In the genomic region with DNA sequence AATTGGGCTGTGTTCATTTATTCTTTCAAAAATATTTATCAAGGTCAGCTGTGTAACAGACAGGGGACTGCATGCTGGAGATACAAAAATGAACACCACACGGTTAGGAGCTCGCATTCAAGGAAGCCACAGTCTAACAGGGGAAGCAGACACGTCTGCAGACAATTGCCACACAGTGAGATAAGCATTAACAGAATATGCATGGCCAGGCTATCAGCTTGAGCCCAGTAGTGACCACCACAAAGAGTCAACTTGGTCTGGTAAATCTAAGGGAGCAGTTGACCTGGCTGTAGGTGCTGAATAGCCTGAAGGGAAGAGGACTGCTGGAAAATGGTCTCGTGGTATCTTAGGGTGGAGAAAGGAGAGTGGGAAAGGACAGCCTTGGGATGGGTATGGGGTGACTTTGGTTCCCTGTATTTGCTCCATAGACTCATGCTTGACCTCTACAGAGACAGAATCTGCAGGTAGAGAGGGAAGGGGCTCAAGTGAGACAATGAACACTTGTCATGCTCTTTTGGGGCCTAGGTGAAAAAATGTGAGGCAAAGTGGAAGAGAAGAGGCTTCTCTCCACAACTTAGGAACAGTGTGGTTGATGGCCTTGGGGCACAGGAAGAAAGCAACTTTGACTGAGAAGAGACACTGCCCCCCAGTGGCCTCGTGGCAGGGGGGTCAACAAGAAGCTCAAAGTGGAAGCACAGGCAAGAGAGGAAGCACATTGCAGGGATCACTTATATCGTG, we compare ENCODE assay signal across 8 cellular contexts. TPM values are rescaled to one million over a fixed set of nuclear protein-coding genes. Genes with fewer than 3 reads are reported as not detected.
A peak's percentile ranks its signal among the peaks of the same experiment; 100 is the strongest.
DNase-seq lines count a peak whose midpoint lies in the region; ATAC-seq, FAIRE-seq and TF ChIP-seq lines count a peak whose summit lies in the region.

No MANE protein-coding gene starts in this region.

- no peaks in the 10 kb centered on the region for H3K36me3 ChIP-seq in HepG2 (replicated peaks in 1 of 2; ENCODE audit: control insufficient read depth in 1 of 2, insufficient read depth in 2 of 2, low read length in 2 of 2)

- TF ChIP-seq RAD21 in HepG2 (CRISPR knock-in tag; IDR thresholded peaks at IDR 0.05) = no peak

- no peak overlapping the region for H3K4me2 ChIP-seq in HepG2 (ENCODE audit: low read depth, low read length)

- TF ChIP-seq POLR2A in HepG2 (IDR thresholded peaks at IDR 0.05; ENCODE audit: insufficient read depth in 1 of 2, low read depth in 2 of 2, low read length in 2 of 2) = no peak

- BruUV-seq in HepG2 (replicated peaks; lab: Mats Ljungman, UMichigan) = no TSS peak

- H3K9me3 Mint-ChIP-seq in central memory CD8-positive, alpha-beta T cell = no peaks in the 10 kb centered on the region

- H3K79me2 ChIP-seq in HepG2 (ENCODE audit: insufficient read depth, low read length) = no peaks in the 10 kb centered on the region

- in situ Hi-C loops in HepG2 (cut with HindIII; ENCODE audit: extremely low pct_ligation_motif_present, low pct_unique_long_range_greater_than_20kb) = loop anchor here (10.0 to 25.0 kb wide), 2 partner anchors 337 to 695 kb away; no protein-coding TSS in a partner anchor

- peak; percentile 81 for DNase-seq in NCI-H460 (ENCODE audit: extremely low read depth, low read depth)
- DNase-seq in activated CD4-positive, CD25-positive, alpha-beta regulatory T cell treated with anti-CD3 and anti-CD28 coated beads, Interleukin-2, amount 50 U/mL, for 72 hours = peak; percentile 67
- peak; percentile 42 to 44 for DNase-seq in central memory CD8-positive, alpha-beta T cell (ENCODE audit: low spot score in 2 of 2)
- peak; percentile 28 for DNase-seq in HepG2 (ENCODE audit: low spot score)
- peak; percentile 42 for DNase-seq in stimulated activated CD8-positive, alpha-beta memory T cell treated with anti-CD3 and anti-CD28 coated beads, Interleukin-12 subunit alpha, Interleukin-12 subunit beta, amount 100 ng/mL, for 1 hour (ENCODE audit: low read depth)

- no peaks in the 10 kb centered on the region for H3K9me3 ChIP-seq in HepG2 (ENCODE audit: low read length)

- H3K4me3 ChIP-seq in HepG2 (replicated peaks in 1 of 3; ENCODE audit: insufficient read depth in 1 of 3, low read depth in 2 of 3, low read length in 3 of 3) = no peak overlapping the region

- CTCF ChIA-PET in HepG2 (lab: Yijun Ruan, JAX; ENCODE audit: low intra/inter-chr PET ratio, low total read pairs) = interaction anchor here (1.5 to 4.4 kb wide), 3 partner anchors 180 to 697 kb away, joined by 5 to 44 read pairs (median 9); no protein-coding TSS in a partner anchor

- POLR2A ChIA-PET in HepG2 (lab: Yijun Ruan, JAX) = no interaction called here

- peak; percentile 84 for TF ChIP-seq CTCF in GM12874 (IDR thresholded peaks at IDR 0.05; ENCODE audit: insufficient read depth, low read depth, low read length)
- TF ChIP-seq CTCF in HepG2 (CRISPR knock-in tag; IDR thresholded peaks at IDR 0.05) = peak; percentile 74

- 3% methylated on average over 6 of the region's 6 CpGs for WGBS in HepG2 (ENCODE audit: low lambda C conversion rate)

- no peaks in the 10 kb centered on the region for H3K27me3 ChIP-seq in HepG2 (ENCODE audit: control insufficient read depth in 1 of 2, insufficient read depth in 2 of 2, low read length in 2 of 2)

- no peaks in the 10 kb centered on the region for H3K36me3 Mint-ChIP-seq in central memory CD8-positive, alpha-beta T cell (ENCODE audit: insufficient read depth)

- intact Hi-C loops in HepG2 (cut with micrococcal nuclease; ENCODE audit: unreplicated experiment) = loop anchor here (1.0 kb wide), 1 partner anchor 181 kb away; no protein-coding TSS in a partner anchor

- H3K4me1 Mint-ChIP-seq in central memory CD8-positive, alpha-beta T cell = peaks cover 7% of the 10 kb centered on the region

- ATAC-seq in HG03108 (IDR thresholded peaks at IDR 0.05; ENCODE audit: unreplicated experiment) (peak; percentile 67), HepG2 (peak; percentile 90), HG03521 (IDR thresholded peaks at IDR 0.05; ENCODE audit: unreplicated experiment) (no peak)
- peak; percentile 46 for ATAC-seq in central memory CD8-positive, alpha-beta T cell (replicated peaks; ENCODE audit: extremely low read depth, poor library complexity, severe bottlenecking)

- TF ChIP-seq EP300 in HepG2 (IDR thresholded peaks at IDR 0.05; ENCODE audit: low read depth in 2 of 2, low read length in 2 of 2) (no peak), HepG2 (CRISPR knock-in tag; IDR thresholded peaks at IDR 0.05; ENCODE audit: borderline replicate concordance) (no peak)

- H3K4me3 Mint-ChIP-seq in central memory CD8-positive, alpha-beta T cell = no peak overlapping the region

- no peak overlapping the region for H2AFZ ChIP-seq in HepG2 (ENCODE audit: low read length)

- H3K4me1 ChIP-seq in HepG2 (ENCODE audit: insufficient read depth, low read length) = no peaks in the 10 kb centered on the region

- no peak overlapping the region for H3K9ac ChIP-seq in HepG2 (ENCODE audit: insufficient read depth, low read depth, low read length)

- H3K27ac Mint-ChIP-seq in central memory CD8-positive, alpha-beta T cell (ENCODE audit: low read depth) = no peak overlapping the region

- no peaks in the 10 kb centered on the region for H4K20me1 ChIP-seq in HepG2 (ENCODE audit: insufficient read depth, low read length)

- peak; percentile 40 for FAIRE-seq in HepG2 (lab: Jason Lieb, UNC)

- no peaks in the 10 kb centered on the region for H3K27me3 Mint-ChIP-seq in central memory CD8-positive, alpha-beta T cell

- no peak overlapping the region for H3K27ac ChIP-seq in HepG2 (ENCODE audit: extremely low read length, insufficient read depth, low read length)

TF ChIP-seq in HepG2, 621 proteins besides CTCF, POLR2A, EP300 and RAD21 (continues in another document):
- TF ChIP-seq, protein P1, sequence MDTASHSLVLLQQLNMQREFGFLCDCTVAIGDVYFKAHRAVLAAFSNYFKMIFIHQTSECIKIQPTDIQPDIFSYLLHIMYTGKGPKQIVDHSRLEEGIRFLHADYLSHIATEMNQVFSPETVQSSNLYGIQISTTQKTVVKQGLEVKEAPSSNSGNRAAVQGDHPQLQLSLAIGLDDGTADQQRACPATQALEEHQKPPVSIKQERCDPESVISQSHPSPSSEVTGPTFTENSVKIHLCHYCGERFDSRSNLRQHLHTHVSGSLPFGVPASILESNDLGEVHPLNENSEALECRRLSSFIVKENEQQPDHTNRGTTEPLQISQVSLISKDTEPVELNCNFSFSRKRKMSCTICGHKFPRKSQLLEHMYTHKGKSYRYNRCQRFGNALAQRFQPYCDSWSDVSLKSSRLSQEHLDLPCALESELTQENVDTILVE (CRISPR knock-in tag; IDR thresholded peaks at IDR 0.05) = no peak

RNA-seq across cellular contexts. Expression of a gene that starts 7.6 kb away (rescaled TPM):
- total RNA-seq in NCI-H460 (2014; rRNA removed; shearing (Covaris generic)) = 10.7 and 23.7 TPM in 2 replicates
- polyA plus RNA-seq in NCI-H460 (2014; cell fraction: nucleus; rRNA removed) = 4.4 and 9.7 TPM in 2 replicates
- total RNA-seq in HepG2 (2016; rRNA removed; fragmentation: Illumina TruSeq; extraction: Trizol) = 0.04 TPM in 1 of 2 replicates, not detected in the other
- not detected in 2 replicates for total RNA-seq in HepG2 (2016; cell fraction: cytosol; rRNA removed; fragmentation: Illumina TruSeq; extraction: Trizol; ENCODE audit: low read depth)
- 0.07 and 0.15 TPM in 2 replicates for total RNA-seq in HepG2 (2016; cell fraction: insoluble cytoplasmic fraction; rRNA removed; fragmentation: Illumina TruSeq; extraction: Trizol)
- not detected in 2 replicates for total RNA-seq in HepG2 (2016; cell fraction: membrane; rRNA removed; fragmentation: Illumina TruSeq; extraction: Trizol)
- not detected in 2 replicates for total RNA-seq in HepG2 (2016; cell fraction: nucleus; rRNA removed; fragmentation: Illumina TruSeq; extraction: Trizol)
- polyA plus RNA-seq in HepG2 (2011; rRNA removed) = 0.03 and 0.07 TPM in 2 replicates
- not detected in 2 replicates for polyA plus RNA-seq in HepG2 (2011; cell fraction: cytosol; rRNA removed)
- not detected in 2 replicates for polyA plus RNA-seq in HepG2 (2011; cell fraction: nucleus; rRNA removed)
- 0.05 TPM in 1 of 2 replicates, not detected in the other for polyA plus RNA-seq in HepG2 (2012)
- not detected in 2 replicates for polyA plus RNA-seq in HepG2 (2016; cell fraction: cytosol; fragmentation: Illumina TruSeq; extraction: Trizol; ENCODE audit: low read depth)
- 0.11 and 0.19 TPM in 2 replicates for polyA plus RNA-seq in HepG2 (2016; cell fraction: insoluble cytoplasmic fraction; fragmentation: Illumina TruSeq; extraction: Trizol; ENCODE audit: low read depth)
- polyA plus RNA-seq in HepG2 (2016; cell fraction: membrane; fragmentation: Illumina TruSeq; extraction: Trizol; ENCODE audit: low read depth) = not detected in 2 replicates
- not detected in 2 replicates for polyA plus RNA-seq in HepG2 (2016; cell fraction: nucleus; fragmentation: Illumina TruSeq; extraction: Trizol; ENCODE audit: insufficient read depth, low read depth)
- polyA minus RNA-seq in HepG2 (2011; rRNA and poly(A)+ RNA removed; ENCODE audit: low replicate concordance) = 4.7 TPM in 1 of 2 replicates, not detected in the other
- polyA minus RNA-seq in HepG2 (2011; cell fraction: cytosol; rRNA and poly(A)+ RNA removed) = not detected in 2 replicates
- not detected in 2 replicates for polyA minus RNA-seq in HepG2 (2011; cell fraction: nucleus; rRNA and poly(A)+ RNA removed)

RNA-seq across cellular contexts. Expression of a gene that starts 57.1 kb away (rescaled TPM):
- total RNA-seq in NCI-H460 (2014; rRNA removed; shearing (Covaris generic)) = 100 and 131 TPM in 2 replicates
- 142 and 155 TPM in 2 replicates for polyA plus RNA-seq in NCI-H460 (2014; cell fraction: nucleus; rRNA removed)
- total RNA-seq in HepG2 (2016; rRNA removed; fragmentation: Illumina TruSeq; extraction: Trizol) = 211 and 292 TPM in 2 replicates
- total RNA-seq in HepG2 (2016; cell fraction: cytosol; rRNA removed; fragmentation: Illumina TruSeq; extraction: Trizol; ENCODE audit: low read depth) = 16.1 and 20.6 TPM in 2 replicates
- 213 and 291 TPM in 2 replicates for total RNA-seq in HepG2 (2016; cell fraction: insoluble cytoplasmic fraction; rRNA removed; fragmentation: Illumina TruSeq; extraction: Trizol)
- 42.1 and 50.4 TPM in 2 replicates for total RNA-seq in HepG2 (2016; cell fraction: membrane; rRNA removed; fragmentation: Illumina TruSeq; extraction: Trizol)
- total RNA-seq in HepG2 (2016; cell fraction: nucleus; rRNA removed; fragmentation: Illumina TruSeq; extraction: Trizol) = 202 and 214 TPM in 2 replicates
- 73.0 and 84.8 TPM in 2 replicates for polyA plus RNA-seq in HepG2 (2011; rRNA removed)
- 58.2 and 75.5 TPM in 2 replicates for polyA plus RNA-seq in HepG2 (2011; cell fraction: cytosol; rRNA removed)
- 60.1 and 67.7 TPM in 2 replicates for polyA plus RNA-seq in HepG2 (2011; cell fraction: nucleus; rRNA removed)
- polyA plus RNA-seq in HepG2 (2012) = 68.2 and 72.8 TPM in 2 replicates
- polyA plus RNA-seq in HepG2 (2016; cell fraction: cytosol; fragmentation: Illumina TruSeq; extraction: Trizol; ENCODE audit: low read depth) = 10.6 and 12.5 TPM in 2 replicates
- polyA plus RNA-seq in HepG2 (2016; cell fraction: insoluble cytoplasmic fraction; fragmentation: Illumina TruSeq; extraction: Trizol; ENCODE audit: low read depth) = 227 and 240 TPM in 2 replicates
- 25.1 and 29.4 TPM in 2 replicates for polyA plus RNA-seq in HepG2 (2016; cell fraction: membrane; fragmentation: Illumina TruSeq; extraction: Trizol; ENCODE audit: low read depth)
- polyA plus RNA-seq in HepG2 (2016; cell fraction: nucleus; fragmentation: Illumina TruSeq; extraction: Trizol; ENCODE audit: insufficient read depth, low read depth) = 148 and 178 TPM in 2 replicates
- 84.1 and 281 TPM in 2 replicates for polyA minus RNA-seq in HepG2 (2011; rRNA and poly(A)+ RNA removed; ENCODE audit: low replicate concordance)
- 66.0 and 78.2 TPM in 2 replicates for polyA minus RNA-seq in HepG2 (2011; cell fraction: cytosol; rRNA and poly(A)+ RNA removed)
- 231 and 260 TPM in 2 replicates for polyA minus RNA-seq in HepG2 (2011; cell fraction: nucleus; rRNA and poly(A)+ RNA removed)

Comparison
In these comparisons a context has a peak if more than half of its experiments do, and no peak if none do; other contexts are left out.
1. DNase-seq: peak in every context shown above with its lines; median percentile 81 in NCI-H460; 67 in activated CD4-positive, CD25-positive, alpha-beta regulatory T cell treated with anti-CD3 and anti-CD28 coated beads, Interleukin-2, amount 50 U/mL, for 72 hours; 43 in central memory CD8-positive, alpha-beta T cell; 42 in stimulated activated CD8-positive, alpha-beta memory T cell treated with anti-CD3 and anti-CD28 coated beads, Interleukin-12 subunit alpha, Interleukin-12 subunit beta, amount 100 ng/mL, for 1 hour; 28 in HepG2.
2. RNA of a gene that starts 7.6 kb away (total RNA-seq): 10.7 to 23.7 TPM in NCI-H460; 0.04 to 0.15 TPM in HepG2; every median in the first group is over 10 times any median in the second.